ENCODE assay signal across 16 cellular contexts in the genomic region with DNA sequence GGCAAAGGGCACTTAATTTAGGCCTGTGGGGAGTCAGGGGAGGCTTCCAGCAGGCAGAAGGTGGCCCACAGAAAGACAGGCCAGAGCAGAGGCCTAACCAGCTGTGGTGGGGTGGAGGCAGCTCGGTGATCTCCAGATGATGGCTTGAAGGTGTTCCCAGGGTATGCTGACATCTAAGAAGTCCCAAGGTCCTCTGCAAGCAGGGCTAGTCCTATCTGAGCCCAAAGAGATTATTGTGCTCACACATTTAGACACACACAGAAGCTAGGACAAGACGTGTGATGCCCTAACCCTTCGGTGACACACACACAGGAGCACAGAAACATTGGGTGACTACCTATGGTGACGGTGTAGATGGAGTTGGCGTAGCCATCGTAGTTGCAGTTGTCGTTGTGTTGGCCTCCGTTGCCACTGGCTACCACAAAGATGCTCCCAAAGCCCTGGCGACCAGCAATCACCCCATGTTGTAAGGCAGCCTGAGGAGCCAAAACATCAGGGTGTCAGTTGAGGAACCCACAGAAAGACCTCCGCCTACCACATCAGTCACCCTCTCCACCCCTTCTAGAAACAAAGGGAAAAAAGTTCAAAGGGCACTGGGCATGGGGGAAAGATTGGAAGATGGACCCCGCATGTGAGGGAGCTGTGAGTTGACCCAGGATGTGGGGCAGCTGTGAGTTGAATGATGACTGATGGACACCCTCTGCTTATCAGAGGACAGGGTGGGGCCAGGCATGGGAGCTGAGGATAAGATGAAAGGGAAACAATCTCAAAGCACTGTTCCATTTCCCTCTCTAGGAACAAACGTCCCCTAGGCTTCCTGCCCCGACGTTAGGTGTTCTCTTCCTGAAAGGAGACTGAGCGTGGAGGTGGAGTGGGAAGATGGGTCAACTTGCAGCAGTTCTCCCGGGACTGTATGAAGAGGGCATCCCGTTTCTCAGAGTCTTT. TPM values are rescaled to one million over a fixed set of nuclear protein-coding genes. Genes with fewer than 3 reads are reported as not detected.
A peak's percentile ranks its signal among the peaks of the same experiment; 100 is the strongest.
DNase-seq lines count a peak whose midpoint lies in the region; ATAC-seq, FAIRE-seq and TF ChIP-seq lines count a peak whose summit lies in the region.
"Had no signal": no experiment of that assay in that cellular context is flagged by ENCODE, and none has a peak within 500 bp of the region (broad histone marks: within the 10 kb centered on the region; RNA-seq: fewer than 3 reads in every experiment).

No MANE protein-coding gene starts in this region.

- TF ChIP-seq CTCF in RWPE2 (IDR thresholded peaks at IDR 0.05; ENCODE audit: poor library complexity, severe bottlenecking) (no peak), hepatocyte (IDR thresholded peaks at IDR 0.05; ENCODE audit: poor library complexity) (no peak)

- H3K4me2 ChIP-seq in hepatocyte: no peak overlapping the region
- H3K4me2 ChIP-seq: BLaER1 treated with 17β-estradiol and CSF1 and Interleukin-3, amounts not matched to agents 10 nM and 100 nM had no signal

- DNase-seq in HUDEP-2 (lab: John Stamatoyannopoulos, UW; ENCODE audit: unreplicated experiment in 76 of 76) (peak in 71 of 76 experiments; percentile 15 to 84 (median 51)), RWPE2 (ENCODE audit: low spot score) (peak; percentile 24), hepatocyte (ENCODE audit: low spot score) (no peak), small intestine (peak; percentile 74), KBM-7 (no peak)
- no peak for DNase-seq in CD4-positive, alpha-beta memory T cell
- DNase-seq: activated CD4-positive, alpha-beta T cell treated with anti-CD3 and anti-CD28 coated beads, Interleukin-2, amount 50 U/mL, for 1 hour; kidney glomerular epithelial cell; NCI-H1694 treated with DMSO at 0.1 percent for 48 hours; NCI-H446; stimulated activated CD4-positive, alpha-beta T cell treated with anti-CD3 and anti-CD28 coated beads, Interleukin-15, amount 100 ng/mL, for 24 hours; T-helper 9 cell had no signal

- FAIRE-seq in small intestine (lab: Jason Lieb, UNC): no peak

- no peaks in the 10 kb centered on the region for H3K4me1 ChIP-seq in RWPE2 (ENCODE audit: insufficient read depth, poor library complexity, severe bottlenecking)
- peaks cover 29% of the 10 kb centered on the region for H3K4me1 ChIP-seq in hepatocyte (ENCODE audit: insufficient read depth)
- peaks cover 7 to 23% of the 10 kb centered on the region in 2 donors for H3K4me1 ChIP-seq in small intestine (ENCODE audit: control insufficient read depth in 2 of 2, insufficient read depth in 1 of 2, low read depth in 1 of 2, low read length in 1 of 2)
- H3K4me1 ChIP-seq in CD4-positive, alpha-beta memory T cell (ENCODE audit: insufficient read depth, low read length): peaks cover 24% of the 10 kb centered on the region

- H3K36me3 Mint-ChIP-seq in CD4-positive, alpha-beta memory T cell: peaks cover 69 to 90% of the 10 kb centered on the region in 2 donors

- no peaks in the 10 kb centered on the region for H3K27me3 Mint-ChIP-seq in CD4-positive, alpha-beta memory T cell
- H3K27me3 Mint-ChIP-seq: progenitor cell of endocrine pancreas had no signal

- H3K27ac ChIP-seq in RWPE2 (ENCODE audit: poor library complexity, severe bottlenecking) (no peak overlapping the region), hepatocyte (peak overlapping the region; percentile 60), small intestine (ENCODE audit: low read depth in 1 of 2, low read length in 1 of 2) (peak overlapping the region; percentile 58 to 59)
- H3K27ac ChIP-seq in CD4-positive, alpha-beta memory T cell (ENCODE audit: low read depth, low read length): no peak overlapping the region
- H3K27ac ChIP-seq: BLaER1 treated with 17β-estradiol and CSF1 and Interleukin-3, amounts not matched to agents 10 nM and 100 nM had no signal

- ATAC-seq in RWPE2 (ENCODE audit: low read depth) (no peak), HG03108 (IDR thresholded peaks at IDR 0.05; ENCODE audit: unreplicated experiment) (no peak)

- peak overlapping the region in 3 of 7 donors; percentile 41 to 57 (median 42) for H3K27ac Mint-ChIP-seq in CD4-positive, alpha-beta memory T cell
- H3K27ac Mint-ChIP-seq: activated T-helper 1 cell treated with anti-CD3 and anti-CD28 coated beads, Interleukin-12 subunit alpha, Interleukin-12 subunit beta, Interleukin-2, Interleukin-4 antibody, amounts not matched to agents 30 ng/mL and 10 ng/mL and 1 ng/mL, durations not matched to agents 14 hours and 24 hours and 36 hours; progenitor cell of endocrine pancreas had no signal

- H3K27me3 ChIP-seq in RWPE2 (ENCODE audit: insufficient read depth, poor library complexity, severe bottlenecking): no peaks in the 10 kb centered on the region
- H3K27me3 ChIP-seq in hepatocyte: no peaks in the 10 kb centered on the region
- H3K27me3 ChIP-seq in small intestine (ENCODE audit: control insufficient read depth in 2 of 2, insufficient read depth in 2 of 2, low read length in 2 of 2): no peaks in the 10 kb centered on the region
- no peaks in the 10 kb centered on the region for H3K27me3 ChIP-seq in CD4-positive, alpha-beta memory T cell (ENCODE audit: insufficient read depth, low read length)
- H3K27me3 ChIP-seq: BLaER1 treated with 17β-estradiol and CSF1 and Interleukin-3, amounts not matched to agents 10 nM and 100 nM had no signal

- POLR2A ChIA-PET in CD4-positive, alpha-beta memory T cell (lab: Charles Lee; ENCODE audit: partially characterized antibody): interaction anchor here (1.0 to 4.1 kb wide), 2 partner anchors 45 to 104 kb away, joined by 5 to 24 read pairs; a partner anchor contains a TSS

- H3K4me1 Mint-ChIP-seq in CD4-positive, alpha-beta memory T cell: peaks cover 14 to 35% (median 19%) of the 10 kb centered on the region in 4 donors

- CTCF ChIA-PET in CD4-positive, alpha-beta memory T cell (lab: Charles Lee; ENCODE audit: partially characterized antibody): interaction anchor here (1.0 to 4.2 kb wide), 4 partner anchors 9 to 491 kb away, joined by 3 to 30 read pairs (median 6); no protein-coding TSS in a partner anchor

- H3K36me3 ChIP-seq in RWPE2 (ENCODE audit: low read depth) (peaks cover 57% of the 10 kb centered on the region), hepatocyte (replicated peaks; ENCODE audit: insufficient read depth, low read depth) (no peaks in the 10 kb centered on the region), small intestine (ENCODE audit: control insufficient read depth in 2 of 2, insufficient read depth in 2 of 2, low read length in 2 of 2) (peaks cover 10 to 33% of the 10 kb centered on the region in 2 donors)
- H3K36me3 ChIP-seq in CD4-positive, alpha-beta memory T cell (ENCODE audit: insufficient read depth, low read length): peaks cover 91% of the 10 kb centered on the region

- H3K4me3 ChIP-seq in RWPE2 (ENCODE audit: severe bottlenecking) (no peak overlapping the region), hepatocyte (no peak overlapping the region), small intestine (ENCODE audit: low read depth in 1 of 2, low read length in 2 of 2) (no peak overlapping the region)
- no peak overlapping the region for H3K4me3 ChIP-seq in CD4-positive, alpha-beta memory T cell (ENCODE audit: low read length in 2 of 2)
- H3K4me3 ChIP-seq: BLaER1 treated with 17β-estradiol and CSF1 and Interleukin-3, amounts not matched to agents 10 nM and 100 nM had no signal

- in situ Hi-C loops in KBM-7 (cut with MboI; ENCODE audit: low pct_unique_long_range_greater_than_20kb, low sequenced_read_pairs): no loop called here

- no peaks in the 10 kb centered on the region for H3K9me2 ChIP-seq in hepatocyte (replicated peaks; ENCODE audit: insufficient read depth)

- no peaks in the 10 kb centered on the region for H3K9me3 ChIP-seq in RWPE2 (ENCODE audit: severe bottlenecking)
- H3K9me3 ChIP-seq in hepatocyte (ENCODE audit: low read depth): no peaks in the 10 kb centered on the region
- no peaks in the 10 kb centered on the region for H3K9me3 ChIP-seq in small intestine (ENCODE audit: control insufficient read depth, low read depth)
- no peaks in the 10 kb centered on the region for H3K9me3 ChIP-seq in CD4-positive, alpha-beta memory T cell (ENCODE audit: control insufficient read depth in 1 of 2, low read length in 2 of 2)
- H3K9me3 ChIP-seq: BLaER1 treated with 17β-estradiol and CSF1 and Interleukin-3, amounts not matched to agents 10 nM and 100 nM had no signal

- intact Hi-C loops in CD4-positive, alpha-beta memory T cell (cut with micrococcal nuclease): no loop called here

- H3K4me3 Mint-ChIP-seq in CD4-positive, alpha-beta memory T cell: peak overlapping the region in 1 of 8 donors; percentile 20
- H3K4me3 Mint-ChIP-seq: activated T-helper 1 cell treated with anti-CD3 and anti-CD28 coated beads, Interleukin-12 subunit alpha, Interleukin-12 subunit beta, Interleukin-2, Interleukin-4 antibody, amounts not matched to agents 30 ng/mL and 10 ng/mL and 1 ng/mL, durations not matched to agents 14 hours and 24 hours and 36 hours had no signal

- no peaks in the 10 kb centered on the region for H3K9me3 Mint-ChIP-seq in CD4-positive, alpha-beta memory T cell
- H3K9me3 Mint-ChIP-seq: activated T-helper 1 cell treated with anti-CD3 and anti-CD28 coated beads, Interleukin-12 subunit alpha, Interleukin-12 subunit beta, Interleukin-2, Interleukin-4 antibody, amounts not matched to agents 30 ng/mL and 10 ng/mL and 1 ng/mL, durations not matched to agents 14 hours and 24 hours and 36 hours had no signal

- H2AFZ ChIP-seq in hepatocyte: no peak overlapping the region

- H4K20me1 ChIP-seq in hepatocyte (ENCODE audit: insufficient read depth, poor library complexity, severe bottlenecking): no peaks in the 10 kb centered on the region

- 74% methylated on average over 17 of the region's 17 CpGs for WGBS in hepatocyte (ENCODE audit: low lambda C conversion rate, missing lambda C conversion rate)
- 61 to 73% (median 71%) methylated on average over 17 of the region's 17 CpGs for WGBS in small intestine, 3 donors

- no peaks in the 10 kb centered on the region for H3K79me2 ChIP-seq in hepatocyte

RNA-seq across cellular contexts. Expression of a gene that starts 7.9 kb away (rescaled TPM):
- 21.9 and 25.9 TPM in 2 replicates for total RNA-seq in hepatocyte
- polyA plus RNA-seq in hepatocyte (33.0 and 33.2 TPM in 2 replicates), small intestine (10 to 100 TPM; 42.0 to 60.8 (median 42.7) TPM)
- 100 to 1,000 TPM; 300 to 325 TPM for total RNA-seq in CD4-positive, alpha-beta memory T cell
- 10 to 100 TPM; 33.3 to 84.2 TPM for polyA plus RNA-seq in CD4-positive, alpha-beta memory T cell

RNA-seq across cellular contexts. Expression of a gene that starts 8.5 kb away (rescaled TPM):
- 11.1 and 12.5 TPM in 2 replicates for total RNA-seq in hepatocyte
- polyA plus RNA-seq in hepatocyte (26.2 and 27.0 TPM in 2 replicates), small intestine (10 to 100 TPM in 1 of 3 donors, 1 to 10 TPM in 2; 6.9 to 10.8 (median 7.0) TPM)
- total RNA-seq in CD4-positive, alpha-beta memory T cell: 10 to 100 TPM; 41.8 to 50.1 TPM
- 10 to 100 TPM; 20.7 to 45.0 TPM for polyA plus RNA-seq in CD4-positive, alpha-beta memory T cell

RNA-seq across cellular contexts. Expression of a gene that starts 24.8 kb away (rescaled TPM):
- 126 and 150 TPM in 2 replicates for total RNA-seq in hepatocyte
- polyA plus RNA-seq in hepatocyte (94.0 and 113 TPM in 2 replicates), small intestine (100 to 1,000 TPM in 2 of 3 donors, 10 to 100 TPM in 1; 57.9 to 611 (median 173) TPM)
- 10 to 100 TPM; 17.7 to 19.7 TPM for total RNA-seq in CD4-positive, alpha-beta memory T cell
- polyA plus RNA-seq in CD4-positive, alpha-beta memory T cell: under 1 TPM; 0.15 to 0.36 TPM

RNA-seq across cellular contexts. Expression of a gene that starts 45.5 kb away (rescaled TPM):
- total RNA-seq in hepatocyte: 27.1 and 32.0 TPM in 2 replicates
- polyA plus RNA-seq in hepatocyte (16.7 and 19.9 TPM in 2 replicates), small intestine (10 to 100 TPM; 27.6 to 62.6 (median 48.9) TPM)
- total RNA-seq in CD4-positive, alpha-beta memory T cell: 10 to 100 TPM; 60.2 to 67.3 TPM
- 1 to 10 TPM; 2.1 to 4.1 TPM for polyA plus RNA-seq in CD4-positive, alpha-beta memory T cell

Comparison
In these comparisons a context has a peak if more than half of its experiments do, and no peak if none do; other contexts are left out.
1. DNase-seq: peak in HUDEP-2 (71 of 76), RWPE2 (single experiment) and small intestine (single experiment); none in hepatocyte (single experiment), CD4-positive, alpha-beta memory T cell (0 of 5) and KBM-7 (single experiment).
2. H3K27ac ChIP-seq: peak in hepatocyte (single experiment) and small intestine (2 of 2); none in RWPE2 (single experiment) and CD4-positive, alpha-beta memory T cell (single experiment).
3. RNA of a gene that starts 24.8 kb away (polyA plus RNA-seq): 57.9 to 611 TPM in small intestine and 94.0 to 113 TPM in hepatocyte; 0.15 to 0.36 TPM in CD4-positive, alpha-beta memory T cell; every median in the first group is over 10 times any median in the second.